18 cellular contexts compared by ENCODE assay signal in the genomic region with DNA sequence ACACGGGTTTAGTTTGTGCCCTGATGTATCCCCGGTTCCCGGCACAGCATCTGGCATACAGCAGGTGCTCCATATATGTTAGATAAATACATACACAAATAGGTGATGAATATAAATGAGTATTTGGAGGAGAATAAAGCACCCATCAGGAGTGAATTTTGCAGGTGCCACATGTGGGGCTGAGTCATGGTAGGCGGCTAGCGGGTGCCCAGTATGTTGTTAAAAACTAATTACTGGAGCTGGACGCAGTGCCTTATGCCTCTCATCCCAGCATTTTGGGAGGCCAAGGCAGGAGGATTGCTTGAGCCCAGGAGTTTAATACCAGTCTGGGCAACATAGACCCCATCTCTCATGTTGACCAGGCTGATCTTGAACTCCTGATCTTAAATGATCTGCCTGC. TPM values are rescaled to one million over a fixed set of nuclear protein-coding genes. Genes with fewer than 3 reads are reported as not detected.
DNase-seq lines count a peak whose midpoint lies in the region; TF ChIP-seq lines count a peak whose summit lies in the region.
"Had no signal": no experiment of that assay in that cellular context is flagged by ENCODE, and none has a peak within 500 bp of the region (broad histone marks: within the 10 kb centered on the region; RNA-seq: fewer than 3 reads in every experiment).

No MANE protein-coding gene starts in this region.

- intact Hi-C loops in dorsolateral prefrontal cortex (cut with DNase I), result no loop called here

- peak overlapping the region; percentile 31 for H3K4me3 Mint-ChIP-seq in neural progenitor cell

- no peak overlapping the region for H2AFZ ChIP-seq in neural progenitor cell (replicated peaks)

- H3K4me1 Mint-ChIP-seq in neural progenitor cell, result peaks cover 54% of the 10 kb centered on the region

- H3K4me1 ChIP-seq in neural progenitor cell, result peaks cover 18% of the 10 kb centered on the region

- no peak overlapping the region for H3K4me2 ChIP-seq in neural progenitor cell

- peak overlapping the region; percentile 77 for H3K27ac Mint-ChIP-seq in neural progenitor cell

- H3K4me3 ChIP-seq in H7 (ENCODE audit: insufficient read depth, low read depth, low read length), result no peak overlapping the region
- H3K4me3 ChIP-seq in dorsolateral prefrontal cortex, result no peak overlapping the region
- H3K4me3 ChIP-seq in neural progenitor cell, result no peak overlapping the region

- H3K9ac ChIP-seq in neural progenitor cell, result no peak overlapping the region

- H3K36me3 ChIP-seq in H7 (replicated peaks; ENCODE audit: control insufficient read depth, insufficient read depth, low read length) (no peaks in the 10 kb centered on the region), neural progenitor cell (no peaks in the 10 kb centered on the region)

- peaks cover 27% of the 10 kb centered on the region for H3F3A ChIP-seq in neural progenitor cell (ENCODE audit: low read depth)

- peak overlapping the region in 38 of 59 donors; percentile 1 to 100 (median 98) for H3K27ac ChIP-seq in dorsolateral prefrontal cortex
- no peak overlapping the region for H3K27ac ChIP-seq in neural progenitor cell
- H3K27ac ChIP-seq: C4-2B had no signal

- no peaks in the 10 kb centered on the region for H3K9me3 Mint-ChIP-seq in neural progenitor cell

- no peaks in the 10 kb centered on the region for H3K36me3 Mint-ChIP-seq in neural progenitor cell

- DNase-seq in COLO668 (lab: John Stamatoyannopoulos, UW; ENCODE audit: unreplicated experiment), result peak; percentile 76
- peak; percentile 17 for DNase-seq in H7
- DNase-seq in dorsolateral prefrontal cortex, result no peak
- DNase-seq in neural progenitor cell (ENCODE audit: low spot score), result no peak
- DNase-seq in 8988T, result no peak
- no peak for DNase-seq in stimulated activated CD4-positive, alpha-beta T cell treated with anti-CD3 and anti-CD28 coated beads, Interleukin-4, amount 100 ng/mL, for 4 hours
- no peak for DNase-seq in iPS-NIHi11 (ENCODE audit: low spot score)
- DNase-seq: AML-193, DMS153, GF-D8, KG1, NCI-H1105 treated with DMSO at 0.1 percent for 48 hours, NCI-H1694, NCI-H82, PC-3, RPMI8226, SIG-M5 had no signal

- H3K27me3 Mint-ChIP-seq in neural progenitor cell (ENCODE audit: insufficient read depth, low read depth), result peaks cover 8% of the 10 kb centered on the region

- TF ChIP-seq CTCF in dorsolateral prefrontal cortex (IDR thresholded peaks at IDR 0.05 in 54 of 56, conservative IDR thresholded peaks at IDR 0.05 in 2 of 56; ENCODE audit: low read depth in 1 of 56, partially characterized antibody in 56 of 56), result no peak
- TF ChIP-seq CTCF in neural progenitor cell (IDR thresholded peaks at IDR 0.05), result no peak

- H3K79me2 ChIP-seq in neural progenitor cell (ENCODE audit: low read depth), result no peaks in the 10 kb centered on the region

- no peaks in the 10 kb centered on the region for H3K27me3 ChIP-seq in H7 (ENCODE audit: control insufficient read depth, insufficient read depth, low read length)
- no peaks in the 10 kb centered on the region for H3K27me3 ChIP-seq in dorsolateral prefrontal cortex
- no peaks in the 10 kb centered on the region for H3K27me3 ChIP-seq in neural progenitor cell

- no peaks in the 10 kb centered on the region for H4K20me1 ChIP-seq in neural progenitor cell (ENCODE audit: low read depth)

- H3K9me3 ChIP-seq in neural progenitor cell (ENCODE audit: low read depth), result no peaks in the 10 kb centered on the region

RNA-seq across cellular contexts. Expression of gene WASF2, which starts 16.7 kb away (rescaled TPM):
- total RNA-seq in H7 (2014; rRNA removed; shearing (Covaris generic)), result 34.3 and 44.3 TPM in 2 replicates
- total RNA-seq in dorsolateral prefrontal cortex (100 to 1,000 TPM in 6 of 120 experiments, 10 to 100 TPM in 114; 36.2 to 128 (median 63.6) TPM), neural progenitor cell (ENCODE audit: low replicate concordance) (31.4 and 35.0 TPM in 2 replicates)

Comparison
In these comparisons a context has a peak if more than half of its experiments do, and no peak if none do; other contexts are left out.
1. DNase-seq: peak in COLO668 (single experiment) and H7 (single experiment); none in dorsolateral prefrontal cortex (0 of 10), neural progenitor cell (single experiment), 8988T (single experiment), stimulated activated CD4-positive, alpha-beta T cell treated with anti-CD3 and anti-CD28 coated beads, Interleukin-4, amount 100 ng/mL, for 4 hours (0 of 2) and iPS-NIHi11 (single experiment).